In the genomic region with DNA sequence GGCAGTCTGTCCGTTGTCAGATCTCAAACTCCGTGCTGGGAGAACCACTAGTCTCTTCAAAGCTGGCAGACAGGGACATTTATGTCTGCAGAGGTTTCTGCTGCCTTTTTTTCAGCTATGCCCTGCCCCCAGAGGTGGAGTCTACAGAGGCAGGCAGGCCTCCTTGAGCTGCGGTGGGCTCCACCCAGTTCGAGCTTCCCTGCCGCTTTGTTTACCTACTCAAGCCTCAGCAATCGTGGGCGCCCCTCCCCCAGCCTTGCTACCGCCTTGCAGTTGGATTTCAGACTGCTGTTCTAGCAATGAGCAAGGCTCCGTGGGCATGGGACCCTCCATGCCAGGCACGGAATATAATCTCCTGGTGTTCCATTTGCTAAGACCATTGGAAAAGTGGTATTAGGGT, we compare ENCODE assay signal across 1 cellular context. TPM values are rescaled to one million over a fixed set of nuclear protein-coding genes. Genes with fewer than 3 reads are reported as not detected.
"Had no signal": no experiment of that assay in that cellular context is flagged by ENCODE, and none has a peak within 500 bp of the region (broad histone marks: within the 10 kb centered on the region; RNA-seq: fewer than 3 reads in every experiment).

No MANE protein-coding gene starts in this region.

RNA-seq across cellular contexts. Expression of a gene that starts 23.7 kb away (rescaled TPM):
- total RNA-seq: pulmonary artery endothelial cell had no signal
